ENCODE assay signal across 1 cellular context in genomic region chr10:112872728-112873127, GRCh38.
TF ChIP-seq lines count a peak whose summit lies in the region.

No MANE protein-coding gene starts in this region.

TF ChIP-seq in H1, 55 proteins besides CTCF, POLR2A, EP300 and RAD21 (continued from another document):
- TF ChIP-seq CHD7 (IDR thresholded peaks at IDR 0.05; ENCODE audit: insufficient replicate concordance, low read length) (no peak), CBX5 (IDR thresholded peaks at IDR 0.05; ENCODE audit: low read depth, low read length) (no peak), GABPA (IDR thresholded peaks at IDR 0.05; ENCODE audit: borderline replicate concordance, insufficient read depth, low read length) (no peak), POU5F1 (IDR thresholded peaks at IDR 0.05; ENCODE audit: low read depth, low read length) (no peak), SUZ12 (IDR thresholded peaks at IDR 0.05; ENCODE audit: low read length) (no peak), ATF2 (IDR thresholded peaks at IDR 0.05; ENCODE audit: low read length) (no peak), CEBPB (IDR thresholded peaks at IDR 0.05; ENCODE audit: low read depth, low read length) (no peak), BACH1 (IDR thresholded peaks at IDR 0.05; ENCODE audit: low read length) (no peak), BRCA1 (IDR thresholded peaks at IDR 0.05; ENCODE audit: low read depth, low read length) (no peak), SRF (IDR thresholded peaks at IDR 0.05; ENCODE audit: low read depth, low read length) (no peak)
